In the genomic region with DNA sequence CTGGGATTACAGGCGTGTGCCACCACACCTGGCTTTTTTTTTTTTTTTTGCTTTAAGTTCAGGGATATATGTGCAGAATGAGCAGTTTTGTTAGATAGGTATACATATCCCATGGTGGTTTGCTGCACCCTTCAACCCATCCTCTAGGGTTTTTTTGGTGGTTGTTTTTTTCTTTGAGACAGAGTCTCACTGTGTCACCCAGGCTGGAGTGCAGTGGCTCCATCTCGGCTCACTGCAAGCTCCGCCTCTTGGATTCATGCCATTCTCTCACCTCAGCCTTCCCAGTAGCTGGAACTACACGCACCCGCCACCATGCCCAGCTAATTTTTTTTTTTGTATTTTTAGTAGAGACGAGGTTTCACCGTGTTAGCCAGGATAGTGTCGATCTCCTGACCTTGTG, we compare ENCODE assay signal across 8 cellular contexts. TPM values are rescaled to one million over a fixed set of nuclear protein-coding genes. Genes with fewer than 3 reads are reported as not detected.
DNase-seq lines count a peak whose midpoint lies in the region; ATAC-seq, FAIRE-seq and TF ChIP-seq lines count a peak whose summit lies in the region.
"Not testable (repeated sequence)": the region's sequence is repeated elsewhere in the genome, so short reads cannot be mapped to it uniquely, and the experiment has no call there.

No MANE protein-coding gene starts in this region.

- not testable (repeated sequence) for FAIRE-seq in pancreas (lab: Jason Lieb, UNC)

- H3K9me2 ChIP-seq in GM23248 (ENCODE audit: insufficient read depth): not testable (repeated sequence)

- not testable (repeated sequence) for H3K9ac ChIP-seq in GM23248

- H3K9me3 ChIP-seq in GM23248 (ENCODE audit: low read depth); pancreas: not testable (repeated sequence)

- peak overlapping the region; percentile 23 for H3K4me3 Mint-ChIP-seq in MCF 10A (ENCODE audit: unreplicated experiment)

- DNase-seq in GM23248 (peak; percentile 8), NCI-H146 (lab: John Stamatoyannopoulos, UW) (peak; percentile 13), NCI-H69 (lab: John Stamatoyannopoulos, UW) (peak; percentile 82), SK-N-DZ (ENCODE audit: low spot score) (peak; percentile 27), MCF 10A (ENCODE audit: unreplicated experiment) (peak; percentile 61), left colon (peak; percentile 48 to 76), pancreas (peak in 5 of 6 donors; percentile 49 to 65 (median 56))

- H3K4me1 ChIP-seq in ACC112 (ENCODE audit: control insufficient read depth, insufficient read depth, low read length, unreplicated experiment) (peaks cover 38% of the 10 kb centered on the region), GM23248 (ENCODE audit: insufficient read depth) (peaks cover 19% of the 10 kb centered on the region), pancreas (peaks cover 21 to 35% (median 24%) of the 10 kb centered on the region in 3 donors)

- intact Hi-C loops in MCF 10A (cut with micrococcal nuclease); left colon (cut with DNase I, micrococcal nuclease); pancreas (cut with DNase I): not testable (repeated sequence)

- H3K79me2 ChIP-seq in ACC112 (ENCODE audit: control insufficient read depth, insufficient read depth, low read length, unreplicated experiment): peaks cover 59% of the 10 kb centered on the region
- H3K79me2 ChIP-seq in GM23248 (ENCODE audit: insufficient read depth): peaks cover 48% of the 10 kb centered on the region

- H3K9me3 Mint-ChIP-seq in MCF 10A (ENCODE audit: unreplicated experiment): not testable (repeated sequence)

- H3K4me2 ChIP-seq in GM23248 (ENCODE audit: unreplicated experiment): not testable (repeated sequence)

- H3K36me3 ChIP-seq in ACC112 (ENCODE audit: insufficient read depth, low read length); GM23248 (ENCODE audit: low read depth); pancreas: not testable (repeated sequence)

- not testable (repeated sequence) for ATAC-seq in left colon, pancreas

- BruUV-seq in MCF 10A (replicated peaks; lab: Mats Ljungman, UMichigan): not testable (repeated sequence)

- CTCF ChIA-PET in MCF 10A (lab: Yijun Ruan, JAX): interaction anchor here (0.5 to 0.9 kb wide), 2 partner anchors 24 to 43 kb away, joined by 3 read pairs; no protein-coding TSS in a partner anchor

- POLR2A ChIA-PET in MCF 10A (lab: Yijun Ruan, JAX): interaction anchor here (0.7 to 3.7 kb wide), 4 partner anchors 14 to 478 kb away, joined by 3 to 116 read pairs (median 5); partner anchors contain the start of gene SUMF2

- H3K27ac Mint-ChIP-seq in MCF 10A (ENCODE audit: low read depth, unreplicated experiment): not testable (repeated sequence)

- peaks cover 28% of the 10 kb centered on the region for H3K36me3 Mint-ChIP-seq in MCF 10A (ENCODE audit: insufficient read depth, unreplicated experiment)

- H4K20me1 ChIP-seq in GM23248 (ENCODE audit: insufficient read depth): not testable (repeated sequence)

- peaks cover 35% of the 10 kb centered on the region; the same call in 1 of the 2 replicates for H3F3A ChIP-seq in GM23248 (ENCODE audit: insufficient read depth)

- H3K4me1 Mint-ChIP-seq in MCF 10A (ENCODE audit: insufficient read depth, unreplicated experiment): peaks cover 10% of the 10 kb centered on the region

- H3K27me3 Mint-ChIP-seq in MCF 10A (ENCODE audit: insufficient read depth, unreplicated experiment): not testable (repeated sequence)

- TF ChIP-seq CTCF in MCF 10A (IDR thresholded peaks at IDR 0.05; ENCODE audit: unreplicated experiment); pancreas (IDR thresholded peaks at IDR 0.05): not testable (repeated sequence)

- not testable (repeated sequence) for H2AFZ ChIP-seq in ACC112 (ENCODE audit: low read length, unreplicated experiment); GM23248

- peak overlapping the region; percentile 77 for H3K27ac ChIP-seq in ACC112 (ENCODE audit: low read depth, low read length)
- H3K27ac ChIP-seq in GM23248: not testable (repeated sequence)
- H3K27ac ChIP-seq in pancreas: peak overlapping the region in 2 of 4 donors; percentile 85

- H3K27me3 ChIP-seq in ACC112 (ENCODE audit: insufficient read depth, low read length); GM23248 (replicated peaks; ENCODE audit: insufficient read depth); pancreas: not testable (repeated sequence)

- not testable (repeated sequence) for H3K4me3 ChIP-seq in ACC112 (ENCODE audit: low read depth, low read length); GM23248; pancreas

- 60 to 61% methylated on average over 8 of the region's 8 CpGs for WGBS in GM23248 (ENCODE audit: low coverage in 1 of 2, low lambda C conversion rate in 2 of 2, missing lambda C conversion rate in 2 of 2), 2 experiments
- WGBS in pancreas, 2 donors: 27 to 34% methylated on average over 8 of the region's 8 CpGs

- in situ Hi-C loops in GM23248 (cut with MboI): not testable (repeated sequence)

RNA-seq across cellular contexts. Expression of gene PSPH, which starts 2.5 kb away (rescaled TPM):
- 62.5 and 68.6 TPM in 2 replicates for total RNA-seq in GM23248 (2014; rRNA removed; shearing (Covaris generic))
- polyA plus RNA-seq in GM23248 (2016; fragmentation: Nextera tagmentation; extraction: Ambion mirVana) (34.5 and 39.1 TPM in 2 replicates), pancreas (1 to 10 TPM; 3.3 to 3.8 TPM)
- 59.2 and 65.6 TPM in 2 replicates for polyA plus RNA-seq in SK-N-DZ (2014; cell fraction: cytosol; rRNA removed)
- 26.2 and 26.6 TPM in 2 replicates for polyA plus RNA-seq in SK-N-DZ (2014; cell fraction: nucleus; rRNA removed)
- total RNA-seq in MCF 10A (2022) (49.4 and 56.6 TPM in 2 replicates), left colon (10 to 100 TPM in 1 of 2 donors, 1 to 10 TPM in 1; 8.5 to 10.9 TPM), pancreas (1 to 10 TPM; 3.8 to 9.1 (median 7.2) TPM)

RNA-seq across cellular contexts. Expression of gene CCT6A, which starts 2.8 kb away (rescaled TPM):
- 113 and 147 TPM in 2 replicates for total RNA-seq in GM23248 (2014; rRNA removed; shearing (Covaris generic))
- polyA plus RNA-seq in GM23248 (2016; fragmentation: Nextera tagmentation; extraction: Ambion mirVana): 137 and 148 TPM in 2 replicates
- polyA plus RNA-seq in SK-N-DZ (2014; cell fraction: cytosol; rRNA removed): 344 and 383 TPM in 2 replicates
- 300 and 367 TPM in 2 replicates for polyA plus RNA-seq in SK-N-DZ (2014; cell fraction: nucleus; rRNA removed)
- 208 and 222 TPM in 2 replicates for total RNA-seq in MCF 10A (2022)
- total RNA-seq in left colon: 10 to 100 TPM; 65.1 to 76.7 TPM
- total RNA-seq in pancreas: 10 to 100 TPM; 33.6 to 56.5 (median 51.3) TPM
- 10 to 100 TPM; 80.4 to 89.0 TPM for polyA plus RNA-seq in pancreas

RNA-seq across cellular contexts. Expression of gene SUMF2, which starts 15.3 kb away (rescaled TPM):
- total RNA-seq in GM23248 (2014; rRNA removed; shearing (Covaris generic)): 186 and 206 TPM in 2 replicates
- polyA plus RNA-seq in GM23248 (2016; fragmentation: Nextera tagmentation; extraction: Ambion mirVana): 188 and 200 TPM in 2 replicates
- 115 and 137 TPM in 2 replicates for polyA plus RNA-seq in SK-N-DZ (2014; cell fraction: cytosol; rRNA removed)
- polyA plus RNA-seq in SK-N-DZ (2014; cell fraction: nucleus; rRNA removed): 121 and 134 TPM in 2 replicates
- 142 and 159 TPM in 2 replicates for total RNA-seq in MCF 10A (2022)
- 100 to 1,000 TPM in 1 of 2 donors, 10 to 100 TPM in 1; 96.5 to 100 TPM for total RNA-seq in left colon
- total RNA-seq in pancreas: 100 to 1,000 TPM in 5 of 6 donors, 10 to 100 TPM in 1; 95.0 to 136 (median 108) TPM
- 100 to 1,000 TPM in 1 of 2 donors, 10 to 100 TPM in 1; 88.6 to 101 TPM for polyA plus RNA-seq in pancreas

RNA-seq across cellular contexts. Expression of gene PHKG1, which starts 44.0 kb away (rescaled TPM):
- 0.32 and 1.3 TPM in 2 replicates for total RNA-seq in GM23248 (2014; rRNA removed; shearing (Covaris generic))
- polyA plus RNA-seq in GM23248 (2016; fragmentation: Nextera tagmentation; extraction: Ambion mirVana): 0.41 TPM in 1 of 2 replicates, not detected in the other
- 0.24 and 0.50 TPM in 2 replicates for polyA plus RNA-seq in SK-N-DZ (2014; cell fraction: cytosol; rRNA removed)
- polyA plus RNA-seq in SK-N-DZ (2014; cell fraction: nucleus; rRNA removed): 0.51 and 1.3 TPM in 2 replicates
- 1.2 and 2.4 TPM in 2 replicates for total RNA-seq in MCF 10A (2022)
- total RNA-seq in left colon: 1 to 10 TPM in 1 of 2 donors, under 1 TPM in 1; 0.67 to 1.5 TPM
- under 1 TPM; 0.16 to 0.78 (median 0.48) TPM for total RNA-seq in pancreas
- 1 to 10 TPM; 1.4 to 1.6 TPM for polyA plus RNA-seq in pancreas

RNA-seq across cellular contexts. Expression of gene CHCHD2, which starts 57.5 kb away (rescaled TPM):
- total RNA-seq in GM23248 (2014; rRNA removed; shearing (Covaris generic)): 307 and 392 TPM in 2 replicates
- polyA plus RNA-seq in GM23248 (2016; fragmentation: Nextera tagmentation; extraction: Ambion mirVana) (508 and 511 TPM in 2 replicates), pancreas (100 to 1,000 TPM; 135 to 265 TPM)
- 1,399 and 1,409 TPM in 2 replicates for polyA plus RNA-seq in SK-N-DZ (2014; cell fraction: cytosol; rRNA removed)
- 916 and 1,164 TPM in 2 replicates for polyA plus RNA-seq in SK-N-DZ (2014; cell fraction: nucleus; rRNA removed)
- total RNA-seq in MCF 10A (2022) (564 and 712 TPM in 2 replicates), left colon (100 to 1,000 TPM; 294 to 314 TPM), pancreas (100 to 1,000 TPM; 115 to 189 (median 149) TPM)

Comparison
In these comparisons a context has a peak if more than half of its experiments do, and no peak if none do; other contexts are left out.
1. DNase-seq: peak in every context shown above with its lines; median percentile 82 in NCI-H69; 62 in left colon; 61 in MCF 10A; 56 in pancreas; 27 in SK-N-DZ; 13 in NCI-H146; 8 in GM23248.